ENCODE assay signal across 1 cellular context in genomic region chr20:50638015-50638847, GRCh38.
A peak's percentile ranks its signal among the peaks of the same experiment; 100 is the strongest.
TF ChIP-seq lines count a peak whose summit lies in the region.

No MANE protein-coding gene starts in this region.

TF ChIP-seq in SK-N-SH, 30 proteins besides CTCF, POLR2A, EP300 and RAD21 (continued from another document):
- TF ChIP-seq, protein P1, sequence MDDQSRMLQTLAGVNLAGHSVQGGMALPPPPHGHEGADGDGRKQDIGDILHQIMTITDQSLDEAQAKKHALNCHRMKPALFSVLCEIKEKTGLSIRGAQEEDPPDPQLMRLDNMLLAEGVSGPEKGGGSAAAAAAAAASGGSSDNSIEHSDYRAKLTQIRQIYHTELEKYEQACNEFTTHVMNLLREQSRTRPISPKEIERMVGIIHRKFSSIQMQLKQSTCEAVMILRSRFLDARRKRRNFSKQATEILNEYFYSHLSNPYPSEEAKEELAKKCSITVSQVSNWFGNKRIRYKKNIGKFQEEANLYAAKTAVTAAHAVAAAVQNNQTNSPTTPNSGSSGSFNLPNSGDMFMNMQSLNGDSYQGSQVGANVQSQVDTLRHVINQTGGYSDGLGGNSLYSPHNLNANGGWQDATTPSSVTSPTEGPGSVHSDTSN (IDR thresholded peaks at IDR 0.05) = peak; percentile 19; the same call in 1 of the 2 replicates
- 0 out of 2 replicates have a peak, but pooled peaks have one; percentile 15 for TF ChIP-seq TEAD4 (IDR thresholded peaks at IDR 0.05; ENCODE audit: borderline replicate concordance, insufficient read depth)
- peak; percentile 57; the same call in 1 of the 2 replicates for TF ChIP-seq TCF12 (IDR thresholded peaks at IDR 0.05)
- TF ChIP-seq NFIC (IDR thresholded peaks at IDR 0.05; ENCODE audit: borderline replicate concordance) = peak; percentile 35; the same call in 1 of the 2 replicates
